In genomic region chr5:88093765-88094164, GRCh38 we compare ENCODE assay signal across 19 cellular contexts.
"Had no signal": no experiment of that assay in that cellular context is flagged by ENCODE, and none has a peak within 500 bp of the region (broad histone marks: within the 10 kb centered on the region; RNA-seq: fewer than 3 reads in every experiment).

No MANE protein-coding gene starts in this region.

- H3K4me1 Mint-ChIP-seq: activated CD4-positive, alpha-beta T cell treated with anti-CD3 and anti-CD28 coated beads, Interleukin-2, amount 10 ng/mL, durations not matched to agents 7 days and 5 days; naive thymus-derived CD4-positive, alpha-beta T cell had no signal

- DNase-seq: activated CD4-positive, alpha-beta T cell treated with anti-CD3 and anti-CD28 coated beads, Interleukin-2, amount 10 ng/mL, durations not matched to agents 7 days and 5 days; activated CD8-positive, alpha-beta memory T cell treated with anti-CD3 and anti-CD28 coated beads for 24 hours; activated gamma-delta T cell treated with Interleukin-2 at 50 U/mL for 16 hours; amniotic stem cell; colonic mucosa; esophagus squamous epithelium; islet precursor cell; naive thymus-derived CD4-positive, alpha-beta T cell; stimulated activated CD4-positive, alpha-beta T cell treated with anti-CD3 and anti-CD28 coated beads, Interleukin-15, amount 100 ng/mL, for 24 hours; stimulated activated CD4-positive, alpha-beta T cell treated with anti-CD3 and anti-CD28 coated beads, Interleukin-4, amount 100 ng/mL, for 1 hour; stimulated activated naive B cell treated with anti-CD40 and anti-IgM and Interleukin-4, amounts not matched to agents 10 μg/mL and 1 μg/mL and 100 μg/mL, for 72 hours; transverse colon had no signal

- H3K9me3 Mint-ChIP-seq: activated CD4-positive, alpha-beta T cell treated with anti-CD3 and anti-CD28 coated beads, Interleukin-2, amount 10 ng/mL, durations not matched to agents 7 days and 5 days; stimulated activated naive B cell treated with anti-CD40 and anti-IgM and Interleukin-4, amounts not matched to agents 10 μg/mL and 1 μg/mL and 100 μg/mL, for 72 hours had no signal

- H3K9me3 ChIP-seq: colonic mucosa, esophagus squamous epithelium, neutrophil, right atrium auricular region, transverse colon, vagina had no signal

- H3K9ac ChIP-seq: parathyroid adenoma had no signal

- H3K4me1 ChIP-seq: colonic mucosa, esophagus squamous epithelium, parathyroid adenoma, right atrium auricular region, transverse colon, vagina had no signal

- H3K27ac Mint-ChIP-seq: activated CD4-positive, alpha-beta T cell treated with anti-CD3 and anti-CD28 coated beads, Interleukin-2, amount 10 ng/mL, durations not matched to agents 7 days and 5 days; activated naive CD8-positive, alpha-beta T cell; naive thymus-derived CD4-positive, alpha-beta T cell; stimulated activated naive B cell treated with anti-CD40 and anti-IgM and Interleukin-4, amounts not matched to agents 10 μg/mL and 1 μg/mL and 100 μg/mL, for 72 hours had no signal

- H3K4me3 Mint-ChIP-seq: activated CD4-positive, alpha-beta T cell treated with anti-CD3 and anti-CD28 coated beads, Interleukin-2, amount 10 ng/mL, durations not matched to agents 7 days and 5 days; activated naive CD8-positive, alpha-beta T cell; naive thymus-derived CD4-positive, alpha-beta T cell; stimulated activated naive B cell treated with anti-CD40 and anti-IgM and Interleukin-4, amounts not matched to agents 10 μg/mL and 1 μg/mL and 100 μg/mL, for 72 hours had no signal

- H3K4me2 ChIP-seq: hepatocyte had no signal

- H3K27me3 ChIP-seq: colonic mucosa, esophagus squamous epithelium, hepatocyte, neutrophil, right atrium auricular region, transverse colon, vagina had no signal

- H3K36me3 Mint-ChIP-seq: activated naive CD8-positive, alpha-beta T cell; naive thymus-derived CD4-positive, alpha-beta T cell; stimulated activated naive B cell treated with anti-CD40 and anti-IgM and Interleukin-4, amounts not matched to agents 10 μg/mL and 1 μg/mL and 100 μg/mL, for 72 hours had no signal

- H3K79me2 ChIP-seq: hepatocyte, parathyroid adenoma had no signal

- H3K4me3 ChIP-seq: colonic mucosa, esophagus squamous epithelium, hepatocyte, right atrium auricular region, transverse colon, vagina had no signal

- ATAC-seq: left lobe of liver; naive thymus-derived CD4-positive, alpha-beta T cell; stimulated activated naive B cell treated with anti-CD40 and anti-IgM and Interleukin-4, amounts not matched to agents 10 μg/mL and 1 μg/mL and 100 μg/mL, for 72 hours had no signal

- H3K27me3 Mint-ChIP-seq: activated CD4-positive, alpha-beta T cell treated with anti-CD3 and anti-CD28 coated beads, Interleukin-2, amount 10 ng/mL, durations not matched to agents 7 days and 5 days had no signal

- H3K27ac ChIP-seq: colonic mucosa, esophagus squamous epithelium, hepatocyte, neutrophil, parathyroid adenoma, right atrium auricular region, transverse colon, vagina had no signal

- H2AFZ ChIP-seq: hepatocyte, parathyroid adenoma had no signal
